In the genomic region with DNA sequence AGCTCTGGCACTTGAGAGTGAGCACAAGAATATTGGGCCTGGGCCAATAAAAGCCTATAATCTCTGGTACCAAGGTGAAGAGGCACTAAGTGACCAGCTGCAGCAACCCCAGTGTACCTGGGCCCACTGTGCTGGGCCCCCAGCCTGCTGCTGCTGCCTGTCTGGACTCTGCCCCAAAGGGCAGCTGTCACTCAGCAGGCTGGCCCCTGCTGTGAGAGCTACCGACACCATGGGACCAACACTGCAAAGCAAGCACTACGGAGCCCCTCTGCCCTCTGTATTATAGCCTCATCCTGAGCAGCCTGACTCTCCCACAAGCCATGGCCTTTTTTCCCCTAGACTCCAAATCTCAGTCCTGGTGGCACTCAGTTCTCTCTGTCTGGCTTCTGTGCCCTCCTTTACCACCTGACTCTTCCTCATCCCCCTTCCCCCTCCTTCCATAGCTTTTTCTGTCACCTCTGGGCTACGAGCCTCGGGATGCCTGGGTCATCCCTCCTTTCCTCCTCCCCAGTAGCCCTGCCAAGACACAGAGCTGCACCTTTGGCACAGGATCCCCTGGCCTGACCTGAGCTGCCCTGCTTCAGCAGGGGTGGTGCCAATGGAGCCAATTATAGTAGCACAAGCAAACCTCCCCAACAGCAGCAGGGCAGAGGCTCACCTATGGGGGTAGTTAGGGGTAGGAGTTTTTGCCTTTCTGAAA, we compare ENCODE assay signal across 20 cellular contexts. TPM values are rescaled to one million over a fixed set of nuclear protein-coding genes. Genes with fewer than 3 reads are reported as not detected.
DNase-seq lines count a peak whose midpoint lies in the region; ATAC-seq, FAIRE-seq and TF ChIP-seq lines count a peak whose summit lies in the region.
"Had no signal": no experiment of that assay in that cellular context is flagged by ENCODE, and none has a peak within 500 bp of the region (broad histone marks: within the 10 kb centered on the region; RNA-seq: fewer than 3 reads in every experiment).

No MANE protein-coding gene starts in this region.

- H3K27me3 ChIP-seq in K562 (ENCODE audit: control insufficient read depth in 2 of 2, insufficient read depth in 2 of 2, low read length in 2 of 2) = no peaks in the 10 kb centered on the region
- no peaks in the 10 kb centered on the region for H3K27me3 ChIP-seq in psoas muscle (ENCODE audit: insufficient read depth in 3 of 3, low read length in 2 of 3)
- H3K27me3 ChIP-seq: SJCRH30 had no signal

- BruUV-seq in K562 (replicated peaks; lab: Mats Ljungman, UMichigan) = no TSS peak

- TF ChIP-seq EP300 in K562 (IDR thresholded peaks at IDR 0.05; ENCODE audit: low read length) = no peak

- no peak for TF ChIP-seq POLR2A in K562 (conservative IDR thresholded peaks at IDR 0.05)

- H3K27ac ChIP-seq in HEK293 (ENCODE audit: extremely low read depth, low read depth, low read length) = 0 out of 2 replicates have a peak overlapping the region, but pooled peaks have one; percentile 37
- H3K27ac ChIP-seq in K562 (ENCODE audit: extremely low read depth, low read depth, low read length) = no peak overlapping the region; the same call in 2 of the 3 replicates
- peak overlapping the region; percentile 81 for H3K27ac ChIP-seq in psoas muscle
- H3K27ac ChIP-seq: PC-9, SJCRH30 had no signal

- TF ChIP-seq CTCF in HEK293 (tag by site-specific recombination; IDR thresholded peaks at IDR 0.05) = no peak
- no peak for TF ChIP-seq CTCF in K562 (IDR thresholded peaks at IDR 0.05 in 2 of 3, conservative IDR thresholded peaks at IDR 0.05 in 1 of 3; ENCODE audit: insufficient read depth in 2 of 3, low read depth in 1 of 3, low read length in 3 of 3)
- no peak for TF ChIP-seq CTCF in psoas muscle (IDR thresholded peaks at IDR 0.05)

- CTCF ChIA-PET in HEK293 (lab: Yijun Ruan, JAX) = interaction anchor here (0.6 to 1.4 kb wide), 4 partner anchors 10 to 108 kb away, joined by 3 to 4 read pairs (median 3); no protein-coding TSS in a partner anchor
- CTCF ChIA-PET in K562 (lab: Yijun Ruan, JAX; ENCODE audit: low intra/inter-chr PET ratio) = no interaction called here

- WGBS in K562 (ENCODE audit: insufficient coverage, low coverage, missing lambda C conversion rate) = 82% methylated on average over 4 of the region's 4 CpGs
- WGBS in psoas muscle, 3 donors = 25 to 39% (median 28%) methylated on average over 4 of the region's 4 CpGs

- no peak for TF ChIP-seq RAD21 in K562 (CRISPR knock-in tag; conservative IDR thresholded peaks at IDR 0.05 in 1 of 2, IDR thresholded peaks at IDR 0.05 in 1 of 2)

- intact Hi-C loops in K562 (cut with micrococcal nuclease) = no loop called here
- intact Hi-C loops in left ventricle myocardium superior (cut with micrococcal nuclease) = no loop called here
- intact Hi-C loops in psoas muscle (cut with DNase I) = loop anchor here in 1 of 2 donors (2.0 kb wide), 1 partner anchor 17 kb away; a partner anchor contains a TSS

- H3K4me1 ChIP-seq in HEK293 (ENCODE audit: control insufficient read depth, insufficient read depth, low read length) (no peaks in the 10 kb centered on the region), K562 (replicated peaks in 1 of 2; ENCODE audit: control insufficient read depth in 2 of 2, insufficient read depth in 2 of 2, low read length in 2 of 2) (peaks cover 0 to 10% of the 10 kb centered on the region in 2 experiments; a peak in 3 of 5 replicates), psoas muscle (peaks cover 24% of the 10 kb centered on the region)
- H3K4me1 ChIP-seq: SJCRH30 had no signal

- no peaks in the 10 kb centered on the region; the same call in 1 of the 2 replicates for H4K20me1 ChIP-seq in K562 (replicated peaks; ENCODE audit: control insufficient read depth, insufficient read depth, low read length)

- peaks cover 6% of the 10 kb centered on the region for H3K9me1 ChIP-seq in K562 (ENCODE audit: control insufficient read depth, insufficient read depth, low read length)

- H3K9ac ChIP-seq in K562 (ENCODE audit: insufficient read depth in 1 of 2, low read depth in 2 of 2, low read length in 2 of 2) = 0 out of 4 replicates have a peak overlapping the region, but pooled peaks of 1 of the 2 experiments have one; percentile 16

- DNase-seq in K562 (ENCODE audit: extremely low read depth in 1 of 4, low spot score in 3 of 4) (no peak), left ventricle myocardium superior (peak; percentile 80), psoas muscle (peak; percentile 71 to 93), kidney glomerular epithelial cell (lab: John Stamatoyannopoulos, UW) (no peak)
- DNase-seq: activated CD8-positive, alpha-beta memory T cell treated with anti-CD3 and anti-CD28 coated beads for 24 hours; activated naive CD4-positive, alpha-beta T cell treated with Interleukin-2 at 50 U/mL for 16 hours; activated T-cell treated with anti-CD3 and anti-CD28 coated beads, Interleukin-2, amount 50 U/mL, for 1 hour; NCI-H1436 treated with DMSO at 0.1 percent for 48 hours; NCI-H446 treated with DMSO at 0.1 percent for 48 hours; nucleus accumbens; PC-9; SJCRH30; stimulated activated CD4-positive, alpha-beta T cell treated with anti-CD3 and anti-CD28 coated beads, Interleukin-4, amount 100 ng/mL, for 24 hours; stimulated activated naive CD4-positive, alpha-beta T cell; T-cell had no signal

- no peaks in the 10 kb centered on the region for H3K9me3 ChIP-seq in HEK293 (ENCODE audit: control insufficient read depth, insufficient read depth, low read depth, low read length)
- H3K9me3 ChIP-seq in K562 (replicated peaks; ENCODE audit: control insufficient read depth, insufficient read depth, low read depth, low read length) = no peaks in the 10 kb centered on the region
- H3K9me3 ChIP-seq in psoas muscle = no peaks in the 10 kb centered on the region
- H3K9me3 ChIP-seq: SJCRH30 had no signal

- ATAC-seq in K562 (no peak), left ventricle myocardium superior (peak; percentile 96), psoas muscle (peak; percentile 96 to 98 (median 98)), HG03442 (IDR thresholded peaks at IDR 0.05; ENCODE audit: unreplicated experiment) (no peak), HG02678 (IDR thresholded peaks at IDR 0.05; ENCODE audit: unreplicated experiment) (no peak)
- ATAC-seq: activated CD4-positive, CD25-positive, alpha-beta regulatory T cell treated with anti-CD3 and anti-CD28 coated beads, Interleukin-2, amount 50 U/mL, for 24 hours; T-cell had no signal

- no peak overlapping the region for H3K4me3 ChIP-seq in HEK293 (ENCODE audit: low read depth, low read length)
- no peak overlapping the region for H3K4me3 ChIP-seq in K562
- H3K4me3 ChIP-seq in psoas muscle = no peak overlapping the region
- H3K4me3 ChIP-seq: PC-9, SJCRH30 had no signal

- no peak overlapping the region for H3K4me2 ChIP-seq in K562 (ENCODE audit: insufficient read depth, low read length)
- H3K4me2 ChIP-seq: PC-9 had no signal

- no peaks in the 10 kb centered on the region for H3K79me2 ChIP-seq in K562 (ENCODE audit: control insufficient read depth, insufficient read depth, low read length)

- no peak overlapping the region for H2AFZ ChIP-seq in K562 (ENCODE audit: low read depth, low read length)
- H2AFZ ChIP-seq: PC-9 had no signal

- POLR2A ChIA-PET in HEK293 (lab: Yijun Ruan, JAX) = interaction anchor here (0.6 to 5.0 kb wide), 7 partner anchors 10 to 41 kb away, joined by 3 to 22 read pairs (median 4); a partner anchor contains a TSS
- POLR2A ChIA-PET in K562 (lab: Yijun Ruan, JAX) = interaction anchor here (0.6 to 5.7 kb wide), 13 partner anchors 9 to 139 kb away, joined by 3 to 22 read pairs (median 5); a partner anchor contains a TSS

- no peak for FAIRE-seq in K562 (lab: Jason Lieb, UNC)
- FAIRE-seq: HTR-8/SVneo had no signal

- H3K36me3 ChIP-seq in HEK293 (ENCODE audit: control insufficient read depth in 2 of 2, insufficient read depth in 1 of 2, low read length in 2 of 2) (peaks cover 41 to 79% of the 10 kb centered on the region in 2 experiments), K562 (ENCODE audit: control insufficient read depth, insufficient read depth, low read length) (peaks cover 73% of the 10 kb centered on the region), psoas muscle (ENCODE audit: insufficient read depth in 1 of 2, low read depth in 1 of 2) (peaks cover 4 to 61% of the 10 kb centered on the region in 2 donors)

- in situ Hi-C loops in K562 (cut with MboI) = no loop called here

RNA-seq across cellular contexts. Expression of a gene that starts 14.2 kb away (rescaled TPM):
- total RNA-seq in K562 (2011; cell fraction: chromatin; rRNA removed; ENCODE audit: low replicate concordance) = 51.0 and 53.5 TPM in 2 replicates
- 31.8 and 33.4 TPM in 2 replicates for total RNA-seq in K562 (2011; cell fraction: nucleolus; rRNA removed)
- 45.2 and 57.8 TPM in 2 replicates for total RNA-seq in K562 (2011; cell fraction: nucleoplasm; rRNA removed)
- 133 and 150 TPM in 2 replicates for total RNA-seq in K562 (2014; rRNA removed)
- total RNA-seq in K562 (2014; rRNA removed; fragmentation: Illumina TruSeq; extraction: Trizol) = 138 and 143 TPM in 2 replicates
- 143 and 144 TPM in 2 replicates for total RNA-seq in K562 (2015; rRNA removed; fragmentation: Illumina TruSeq; extraction: Trizol)
- total RNA-seq in K562 (2021) = 101 TPM in 2 replicates
- 68.4 and 83.5 TPM in 2 replicates for polyA plus RNA-seq in K562 (2011; rRNA removed)
- 47.5 and 48.7 TPM in 2 replicates for polyA plus RNA-seq in K562 (2011; cell fraction: cytosol; rRNA removed)
- 27.9 and 28.0 TPM in 2 replicates for polyA plus RNA-seq in K562 (2011; cell fraction: nucleus; rRNA removed)
- 72.2 and 89.9 TPM in 2 replicates for polyA plus RNA-seq in K562 (2012)
- polyA plus RNA-seq in K562 (2014; fragmentation: Illumina TruSeq; extraction: Trizol) = 93.6 and 114 TPM in 2 replicates
- 10 to 100 TPM; 27.6 to 31.7 TPM for polyA plus RNA-seq in K562 (2014; fragmentation: Nextera tagmentation; extraction: Ambion mirVana)
- polyA plus RNA-seq in K562 (2014; rRNA removed) = 129 and 132 TPM in 2 replicates
- 84.8 and 92.8 TPM in 2 replicates for polyA minus RNA-seq in K562 (2011; rRNA and poly(A)+ RNA removed)
- 31.9 and 35.8 TPM in 2 replicates for polyA minus RNA-seq in K562 (2011; cell fraction: cytosol; rRNA and poly(A)+ RNA removed)
- polyA minus RNA-seq in K562 (2011; cell fraction: nucleus; rRNA and poly(A)+ RNA removed) = 14.8 and 22.3 TPM in 2 replicates
- 27.6 TPM for total RNA-seq in left ventricle myocardium superior
- total RNA-seq in psoas muscle = 10 to 100 TPM; 31.0 to 47.3 (median 37.5) TPM
- 10 to 100 TPM; 39.7 to 70.5 (median 68.2) TPM for polyA plus RNA-seq in psoas muscle

RNA-seq across cellular contexts. Expression of a gene that starts 18.0 kb away (rescaled TPM):
- 70.4 and 175 TPM in 2 replicates for total RNA-seq in K562 (2011; cell fraction: chromatin; rRNA removed; ENCODE audit: low replicate concordance)
- total RNA-seq in K562 (2011; cell fraction: nucleolus; rRNA removed) = 86.6 and 96.7 TPM in 2 replicates
- total RNA-seq in K562 (2011; cell fraction: nucleoplasm; rRNA removed) = 50.5 and 66.0 TPM in 2 replicates
- total RNA-seq in K562 (2014; rRNA removed) (8.6 and 10.9 TPM in 2 replicates), K562 (2014; rRNA removed; fragmentation: Illumina TruSeq; extraction: Trizol) (3.7 and 4.8 TPM in 2 replicates), K562 (2015; rRNA removed; fragmentation: Illumina TruSeq; extraction: Trizol) (8.0 and 8.3 TPM in 2 replicates), K562 (2021) (13.5 and 14.7 TPM in 2 replicates), left ventricle myocardium superior (9.6 TPM), psoas muscle (10 to 100 TPM in 3 of 4 donors, 1 to 10 TPM in 1; 9.3 to 23.4 (median 20.1) TPM)
- polyA plus RNA-seq in K562 (2011; rRNA removed) (20.1 and 40.1 TPM in 2 replicates), K562 (2014; fragmentation: Illumina TruSeq; extraction: Trizol) (10.2 and 10.4 TPM in 2 replicates), K562 (2014; fragmentation: Nextera tagmentation; extraction: Ambion mirVana) (under 1 TPM; 0.44 to 0.74 TPM), K562 (2014; rRNA removed) (11.9 and 14.3 TPM in 2 replicates), psoas muscle (10 to 100 TPM in 1 of 3 donors, 1 to 10 TPM in 2; 6.0 to 11.5 (median 6.5) TPM)
- polyA plus RNA-seq in K562 (2011; cell fraction: cytosol; rRNA removed) = 28.7 and 31.1 TPM in 2 replicates
- 166 and 186 TPM in 2 replicates for polyA plus RNA-seq in K562 (2011; cell fraction: nucleus; rRNA removed)
- polyA plus RNA-seq in K562 (2012) = 16.0 and 41.6 TPM in 2 replicates
- polyA minus RNA-seq in K562 (2011; rRNA and poly(A)+ RNA removed) = 23.5 and 28.2 TPM in 2 replicates
- polyA minus RNA-seq in K562 (2011; cell fraction: cytosol; rRNA and poly(A)+ RNA removed) = 16.0 and 23.6 TPM in 2 replicates
- polyA minus RNA-seq in K562 (2011; cell fraction: nucleus; rRNA and poly(A)+ RNA removed) = 33.4 and 49.4 TPM in 2 replicates

RNA-seq across cellular contexts. Expression of a gene that starts 21.6 kb away (rescaled TPM):
- total RNA-seq in K562 (2011; cell fraction: chromatin; rRNA removed; ENCODE audit: low replicate concordance) = 17.4 and 46.6 TPM in 2 replicates
- total RNA-seq in K562 (2011; cell fraction: nucleolus; rRNA removed) = 40.4 and 42.0 TPM in 2 replicates
- total RNA-seq in K562 (2011; cell fraction: nucleoplasm; rRNA removed) = 37.5 and 44.4 TPM in 2 replicates
- total RNA-seq in K562 (2014; rRNA removed) (126 and 175 TPM in 2 replicates), K562 (2014; rRNA removed; fragmentation: Illumina TruSeq; extraction: Trizol) (90.4 and 107 TPM in 2 replicates), K562 (2015; rRNA removed; fragmentation: Illumina TruSeq; extraction: Trizol) (100 and 104 TPM in 2 replicates), K562 (2021) (167 and 171 TPM in 2 replicates), left ventricle myocardium superior (167 TPM), psoas muscle (100 to 1,000 TPM in 2 of 4 donors, 10 to 100 TPM in 2; 75.2 to 115 (median 99.1) TPM)
- polyA plus RNA-seq in K562 (2011; rRNA removed) (118 and 135 TPM in 2 replicates), K562 (2014; fragmentation: Illumina TruSeq; extraction: Trizol) (159 and 168 TPM in 2 replicates), K562 (2014; fragmentation: Nextera tagmentation; extraction: Ambion mirVana) (10 to 100 TPM in 1 of 2 experiments, 1 to 10 TPM in 1; 4.5 to 14.7 TPM), K562 (2014; rRNA removed) (104 and 136 TPM in 2 replicates), psoas muscle (100 to 1,000 TPM in 1 of 3 donors, 10 to 100 TPM in 2; 61.7 to 198 (median 97.1) TPM)
- 185 and 218 TPM in 2 replicates for polyA plus RNA-seq in K562 (2011; cell fraction: cytosol; rRNA removed)
- 122 and 129 TPM in 2 replicates for polyA plus RNA-seq in K562 (2011; cell fraction: nucleus; rRNA removed)
- 136 and 151 TPM in 2 replicates for polyA plus RNA-seq in K562 (2012)
- polyA minus RNA-seq in K562 (2011; rRNA and poly(A)+ RNA removed) = 82.2 and 107 TPM in 2 replicates
- 59.7 and 67.4 TPM in 2 replicates for polyA minus RNA-seq in K562 (2011; cell fraction: cytosol; rRNA and poly(A)+ RNA removed)
- polyA minus RNA-seq in K562 (2011; cell fraction: nucleus; rRNA and poly(A)+ RNA removed) = 17.8 and 26.3 TPM in 2 replicates

RNA-seq across cellular contexts. Expression of a gene that starts 21.9 kb away (rescaled TPM):
- 15.3 and 36.8 TPM in 2 replicates for total RNA-seq in K562 (2011; cell fraction: chromatin; rRNA removed; ENCODE audit: low replicate concordance)
- 27.6 and 32.5 TPM in 2 replicates for total RNA-seq in K562 (2011; cell fraction: nucleolus; rRNA removed)
- 30.6 and 41.0 TPM in 2 replicates for total RNA-seq in K562 (2011; cell fraction: nucleoplasm; rRNA removed)
- total RNA-seq in K562 (2014; rRNA removed) = 120 and 154 TPM in 2 replicates
- 126 and 153 TPM in 2 replicates for total RNA-seq in K562 (2014; rRNA removed; fragmentation: Illumina TruSeq; extraction: Trizol)
- total RNA-seq in K562 (2015; rRNA removed; fragmentation: Illumina TruSeq; extraction: Trizol) = 201 and 209 TPM in 2 replicates
- 86.8 and 91.5 TPM in 2 replicates for total RNA-seq in K562 (2021)
- polyA plus RNA-seq in K562 (2011; rRNA removed) = 119 and 138 TPM in 2 replicates
- 111 and 124 TPM in 2 replicates for polyA plus RNA-seq in K562 (2011; cell fraction: cytosol; rRNA removed)
- polyA plus RNA-seq in K562 (2011; cell fraction: nucleus; rRNA removed) = 44.3 and 46.6 TPM in 2 replicates
- 119 and 152 TPM in 2 replicates for polyA plus RNA-seq in K562 (2012)
- 156 and 199 TPM in 2 replicates for polyA plus RNA-seq in K562 (2014; fragmentation: Illumina TruSeq; extraction: Trizol)
- polyA plus RNA-seq in K562 (2014; fragmentation: Nextera tagmentation; extraction: Ambion mirVana) = 100 to 1,000 TPM; 152 to 210 TPM
- polyA plus RNA-seq in K562 (2014; rRNA removed) = 141 and 143 TPM in 2 replicates
- polyA minus RNA-seq in K562 (2011; rRNA and poly(A)+ RNA removed) = 75.7 and 85.3 TPM in 2 replicates
- polyA minus RNA-seq in K562 (2011; cell fraction: cytosol; rRNA and poly(A)+ RNA removed) = 24.2 and 36.6 TPM in 2 replicates
- polyA minus RNA-seq in K562 (2011; cell fraction: nucleus; rRNA and poly(A)+ RNA removed) = 12.1 and 21.3 TPM in 2 replicates
- 28.7 TPM for total RNA-seq in left ventricle myocardium superior
- 10 to 100 TPM; 20.3 to 27.5 (median 26.9) TPM for total RNA-seq in psoas muscle
- polyA plus RNA-seq in psoas muscle = 10 to 100 TPM; 42.5 to 95.2 (median 48.6) TPM

RNA-seq across cellular contexts. Expression of a gene that starts 23.6 kb away (rescaled TPM):
- 55.0 and 103 TPM in 2 replicates for total RNA-seq in K562 (2011; cell fraction: chromatin; rRNA removed; ENCODE audit: low replicate concordance)
- 75.3 and 93.7 TPM in 2 replicates for total RNA-seq in K562 (2011; cell fraction: nucleolus; rRNA removed)
- total RNA-seq in K562 (2011; cell fraction: nucleoplasm; rRNA removed) = 73.5 and 75.7 TPM in 2 replicates
- 87.3 and 125 TPM in 2 replicates for total RNA-seq in K562 (2014; rRNA removed)
- 95.4 and 98.5 TPM in 2 replicates for total RNA-seq in K562 (2014; rRNA removed; fragmentation: Illumina TruSeq; extraction: Trizol)
- total RNA-seq in K562 (2015; rRNA removed; fragmentation: Illumina TruSeq; extraction: Trizol) = 121 and 125 TPM in 2 replicates
- total RNA-seq in K562 (2021) = 254 and 262 TPM in 2 replicates
- 80.6 and 130 TPM in 2 replicates for polyA plus RNA-seq in K562 (2011; rRNA removed)
- 93.9 and 148 TPM in 2 replicates for polyA plus RNA-seq in K562 (2011; cell fraction: cytosol; rRNA removed)
- polyA plus RNA-seq in K562 (2011; cell fraction: nucleus; rRNA removed) = 109 and 125 TPM in 2 replicates
- polyA plus RNA-seq in K562 (2012) = 159 and 194 TPM in 2 replicates
- 195 and 200 TPM in 2 replicates for polyA plus RNA-seq in K562 (2014; fragmentation: Illumina TruSeq; extraction: Trizol)
- 100 to 1,000 TPM in 1 of 2 experiments, 10 to 100 TPM in 1; 63.1 to 130 TPM for polyA plus RNA-seq in K562 (2014; fragmentation: Nextera tagmentation; extraction: Ambion mirVana)
- 131 and 157 TPM in 2 replicates for polyA plus RNA-seq in K562 (2014; rRNA removed)
- 55.0 and 56.7 TPM in 2 replicates for polyA minus RNA-seq in K562 (2011; rRNA and poly(A)+ RNA removed)
- polyA minus RNA-seq in K562 (2011; cell fraction: cytosol; rRNA and poly(A)+ RNA removed) = 65.4 and 78.7 TPM in 2 replicates
- polyA minus RNA-seq in K562 (2011; cell fraction: nucleus; rRNA and poly(A)+ RNA removed) = 19.1 and 29.4 TPM in 2 replicates
- 116 TPM for total RNA-seq in left ventricle myocardium superior
- total RNA-seq in psoas muscle = 100 to 1,000 TPM in 1 of 4 donors, 10 to 100 TPM in 3; 61.3 to 138 (median 94.5) TPM
- polyA plus RNA-seq in psoas muscle = 100 to 1,000 TPM in 1 of 3 donors, 10 to 100 TPM in 2; 91.1 to 139 (median 91.2) TPM

Comparison
In these comparisons a context has a peak if more than half of its experiments do, and no peak if none do; other contexts are left out.
1. ATAC-seq: peak in left ventricle myocardium superior (single experiment) and psoas muscle (4 of 4); none in K562 (single experiment), HG03442 (single experiment) and HG02678 (single experiment).
2. DNase-seq: peak in left ventricle myocardium superior (single experiment) and psoas muscle (2 of 2); none in K562 (0 of 4) and kidney glomerular epithelial cell (single experiment).